1 cellular context compared by ENCODE assay signal in genomic region chr15:52096536-52096935, GRCh38.
TF ChIP-seq lines count a peak whose summit lies in the region.

No MANE protein-coding gene starts in this region.

TF ChIP-seq in HEK293, 187 proteins besides CTCF, POLR2A, EP300 and RAD21:
- TF ChIP-seq KLF1 (tag by site-specific recombination; IDR thresholded peaks at IDR 0.05), result peak; percentile 46
